ENCODE assay signal across 1 cellular context in the genomic region with DNA sequence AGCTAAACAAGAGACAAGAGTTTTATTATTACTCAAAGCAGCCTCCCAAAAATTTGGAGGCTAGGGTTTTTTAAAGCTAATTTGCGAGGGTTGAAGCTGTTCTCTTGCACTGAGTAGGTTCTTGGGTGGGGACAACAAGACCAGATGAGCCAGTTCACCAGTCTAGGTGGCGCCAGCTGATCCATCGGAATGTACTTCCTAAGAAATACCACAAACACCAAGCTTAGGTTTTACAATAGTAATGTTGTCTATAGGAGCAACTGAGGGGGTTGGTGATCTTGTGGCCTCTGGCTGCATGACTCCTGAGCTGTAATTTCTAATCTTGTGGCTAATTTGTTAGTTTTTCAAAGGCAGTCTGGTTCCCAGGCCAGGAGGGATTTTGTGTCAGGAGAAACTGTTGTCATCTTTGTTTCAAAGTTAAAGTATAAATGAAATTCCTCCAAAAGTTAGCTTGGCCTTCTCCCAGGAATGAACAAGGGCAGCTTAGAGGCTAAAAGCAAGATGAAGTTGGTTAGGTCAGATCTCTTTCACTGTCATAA.
A peak's percentile ranks its signal among the peaks of the same experiment; 100 is the strongest.
TF ChIP-seq lines count a peak whose summit lies in the region.

No MANE protein-coding gene starts in this region.

TF ChIP-seq in HepG2, 621 proteins besides CTCF, POLR2A, EP300 and RAD21 (continued from another document):
- TF ChIP-seq, protein P1, sequence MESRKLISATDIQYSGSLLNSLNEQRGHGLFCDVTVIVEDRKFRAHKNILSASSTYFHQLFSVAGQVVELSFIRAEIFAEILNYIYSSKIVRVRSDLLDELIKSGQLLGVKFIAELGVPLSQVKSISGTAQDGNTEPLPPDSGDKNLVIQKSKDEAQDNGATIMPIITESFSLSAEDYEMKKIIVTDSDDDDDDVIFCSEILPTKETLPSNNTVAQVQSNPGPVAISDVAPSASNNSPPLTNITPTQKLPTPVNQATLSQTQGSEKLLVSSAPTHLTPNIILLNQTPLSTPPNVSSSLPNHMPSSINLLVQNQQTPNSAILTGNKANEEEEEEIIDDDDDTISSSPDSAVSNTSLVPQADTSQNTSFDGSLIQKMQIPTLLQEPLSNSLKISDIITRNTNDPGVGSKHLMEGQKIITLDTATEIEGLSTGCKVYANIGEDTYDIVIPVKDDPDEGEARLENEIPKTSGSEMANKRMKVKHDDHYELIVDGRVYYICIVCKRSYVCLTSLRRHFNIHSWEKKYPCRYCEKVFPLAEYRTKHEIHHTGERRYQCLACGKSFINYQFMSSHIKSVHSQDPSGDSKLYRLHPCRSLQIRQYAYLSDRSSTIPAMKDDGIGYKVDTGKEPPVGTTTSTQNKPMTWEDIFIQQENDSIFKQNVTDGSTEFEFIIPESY (CRISPR knock-in tag; IDR thresholded peaks at IDR 0.05): peak; percentile 36; the same call in 1 of the 2 replicates
- TF ChIP-seq, protein P2, sequence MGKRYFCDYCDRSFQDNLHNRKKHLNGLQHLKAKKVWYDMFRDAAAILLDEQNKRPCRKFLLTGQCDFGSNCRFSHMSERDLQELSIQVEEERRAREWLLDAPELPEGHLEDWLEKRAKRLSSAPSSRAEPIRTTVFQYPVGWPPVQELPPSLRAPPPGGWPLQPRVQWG (CRISPR knock-in tag; IDR thresholded peaks at IDR 0.05; ENCODE audit: borderline replicate concordance, low read depth): no peak
- TF ChIP-seq ZMYM4 (CRISPR knock-in tag; IDR thresholded peaks at IDR 0.05) (peak; percentile 47; the same call in 1 of the 2 replicates), STAG1 (CRISPR knock-in tag; IDR thresholded peaks at IDR 0.05) (peak; percentile 14; the same call in 1 of the 2 replicates), ZNF644 (CRISPR knock-in tag; IDR thresholded peaks at IDR 0.05; ENCODE audit: low read depth) (0 out of 2 replicates have a peak, but pooled peaks have one; percentile 23), TEAD3 (CRISPR knock-in tag; optimal IDR thresholded peaks at IDR 0.05; ENCODE audit: borderline replicate concordance) (peak; percentile 17), FOXJ3 (CRISPR knock-in tag; IDR thresholded peaks at IDR 0.05; ENCODE audit: borderline replicate concordance) (no peak)
- TF ChIP-seq, protein P3, sequence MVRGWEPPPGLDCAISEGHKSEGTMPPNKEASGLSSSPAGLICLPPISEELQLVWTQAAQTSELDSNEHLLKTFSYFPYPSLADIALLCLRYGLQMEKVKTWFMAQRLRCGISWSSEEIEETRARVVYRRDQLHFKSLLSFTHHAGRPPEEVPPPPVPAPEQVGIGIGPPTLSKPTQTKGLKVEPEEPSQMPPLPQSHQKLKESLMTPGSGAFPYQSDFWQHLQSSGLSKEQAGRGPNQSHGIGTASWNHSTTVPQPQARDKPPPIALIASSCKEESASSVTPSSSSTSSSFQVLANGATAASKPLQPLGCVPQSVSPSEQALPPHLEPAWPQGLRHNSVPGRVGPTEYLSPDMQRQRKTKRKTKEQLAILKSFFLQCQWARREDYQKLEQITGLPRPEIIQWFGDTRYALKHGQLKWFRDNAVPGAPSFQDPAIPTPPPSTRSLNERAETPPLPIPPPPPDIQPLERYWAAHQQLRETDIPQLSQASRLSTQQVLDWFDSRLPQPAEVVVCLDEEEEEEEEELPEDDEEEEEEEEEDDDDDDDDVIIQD (CRISPR knock-in tag; IDR thresholded peaks at IDR 0.05; ENCODE audit: low read depth): peak; percentile 22; the same call in 1 of the 2 replicates
- TF ChIP-seq, protein P4, sequence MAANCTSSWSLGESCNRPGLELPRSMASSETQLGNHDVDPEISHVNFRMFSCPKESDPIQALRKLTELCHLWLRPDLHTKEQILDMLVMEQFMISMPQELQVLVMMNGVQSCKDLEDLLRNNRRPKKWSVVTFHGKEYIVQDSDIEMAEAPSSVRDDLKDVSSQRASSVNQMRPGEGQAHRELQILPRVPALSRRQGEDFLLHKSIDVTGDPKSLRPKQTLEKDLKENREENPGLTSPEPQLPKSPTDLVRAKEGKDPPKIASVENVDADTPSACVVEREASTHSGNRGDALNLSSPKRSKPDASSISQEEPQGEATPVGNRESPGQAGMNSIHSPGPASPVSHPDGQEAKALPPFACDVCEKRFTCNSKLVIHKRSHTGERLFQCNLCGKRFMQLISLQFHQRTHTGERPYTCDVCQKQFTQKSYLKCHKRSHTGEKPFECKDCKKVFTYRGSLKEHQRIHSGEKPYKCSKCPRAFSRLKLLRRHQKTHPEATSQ (CRISPR knock-in tag; IDR thresholded peaks at IDR 0.05; ENCODE audit: borderline replicate concordance): peak; percentile 47; the same call in 1 of the 2 replicates
